4 cellular contexts compared by ENCODE assay signal in the genomic region with DNA sequence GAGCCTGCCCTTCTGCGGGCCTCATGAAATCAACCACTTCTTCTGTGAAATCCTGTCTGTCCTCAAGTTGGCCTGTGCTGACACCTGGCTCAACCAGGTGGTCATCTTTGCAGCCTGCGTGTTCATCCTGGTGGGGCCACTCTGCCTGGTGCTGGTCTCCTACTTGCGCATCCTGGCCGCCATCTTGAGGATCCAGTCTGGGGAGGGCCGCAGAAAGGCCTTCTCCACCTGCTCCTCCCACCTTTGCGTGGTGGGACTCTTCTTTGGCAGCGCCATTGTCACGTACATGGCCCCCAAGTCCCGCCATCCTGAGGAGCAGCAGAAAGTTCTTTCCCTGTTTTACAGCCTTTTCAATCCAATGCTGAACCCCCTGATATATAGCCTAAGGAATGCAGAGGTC. TPM values are rescaled to one million over a fixed set of nuclear protein-coding genes. Genes with fewer than 3 reads are reported as not detected.
"Had no signal": no experiment of that assay in that cellular context is flagged by ENCODE, and none has a peak within 500 bp of the region (broad histone marks: within the 10 kb centered on the region; RNA-seq: fewer than 3 reads in every experiment).

No MANE protein-coding gene starts in this region.

RNA-seq across cellular contexts. Expression of a gene that starts 6.6 kb away (rescaled TPM):
- total RNA-seq: LHCN-M2, M059J, MCF 10A, NCI-H460 had no signal

RNA-seq across cellular contexts. Expression of a gene that starts 20.2 kb away (rescaled TPM):
- total RNA-seq: LHCN-M2, M059J, MCF 10A, NCI-H460 had no signal

RNA-seq across cellular contexts. Expression of a gene that starts 43.5 kb away (rescaled TPM):
- total RNA-seq: LHCN-M2, M059J, MCF 10A, NCI-H460 had no signal

RNA-seq across cellular contexts. Expression of a gene that starts 53.7 kb away (rescaled TPM):
- total RNA-seq: LHCN-M2 had no signal

RNA-seq across cellular contexts. Expression of a gene that starts 60.0 kb away (rescaled TPM):
- total RNA-seq: LHCN-M2, M059J, MCF 10A, NCI-H460 had no signal
